9 cellular contexts compared by ENCODE assay signal in genomic region chr9:116450378-116451139, GRCh38.
DNase-seq lines count a peak whose midpoint lies in the region; ATAC-seq and TF ChIP-seq lines count a peak whose summit lies in the region.
"Had no signal": no experiment of that assay in that cellular context is flagged by ENCODE, and none has a peak within 500 bp of the region (broad histone marks: within the 10 kb centered on the region; RNA-seq: fewer than 3 reads in every experiment).

No MANE protein-coding gene starts in this region.

- no peak for TF ChIP-seq CTCF in GM10266 (IDR thresholded peaks at IDR 0.05; ENCODE audit: control insufficient read depth, insufficient read depth, low read depth, missing control alignments)
- TF ChIP-seq CTCF in IMR-90 (conservative IDR thresholded peaks at IDR 0.05; ENCODE audit: low read depth, low read length) = no peak

- in situ Hi-C loops in IMR-90 (cut with MboI; ENCODE audit: low sequenced_read_pairs) = no loop called here

- H3K36me3 ChIP-seq in IMR-90 (ENCODE audit: control insufficient read depth, insufficient read depth, low read length) = no peaks in the 10 kb centered on the region

- POLR2A ChIA-PET in IMR-90 (lab: Charles Lee; ENCODE audit: unreplicated experiment) = interaction anchor here (0.5 kb wide), 1 partner anchor 20 kb away, joined by 4 read pairs; no protein-coding TSS in a partner anchor

- H3K56ac ChIP-seq in IMR-90 (ENCODE audit: extremely low read depth, insufficient read depth, low read length) = no peak overlapping the region

- H3K27ac ChIP-seq in IMR-90 (ENCODE audit: insufficient read depth, low read length) = peak overlapping the region; percentile 31; the same call in 1 of the 2 replicates
- H3K27ac ChIP-seq: parathyroid adenoma had no signal

- H3K9me1 ChIP-seq in IMR-90 (ENCODE audit: insufficient read depth, low read length) = peaks cover 3% of the 10 kb centered on the region; the same call in 1 of the 2 replicates

- H3K18ac ChIP-seq in IMR-90 (ENCODE audit: low read depth, low read length) = 0 out of 2 replicates have a peak overlapping the region, but pooled peaks have one; percentile 15

- no peak overlapping the region; the same call in 1 of the 2 replicates for H2AK5ac ChIP-seq in IMR-90 (ENCODE audit: low read depth, low read length)

- DNase-seq in GM10266 (ENCODE audit: extremely low spot score) = peak; percentile 47
- DNase-seq in IMR-90 = peak; percentile 75
- DNase-seq in islet precursor cell = peak; percentile 80
- DNase-seq in GM19240 (ENCODE audit: insufficient read length, low spot score) = no peak
- no peak for DNase-seq in sciatic nerve (ENCODE audit: low spot score)
- no peak for DNase-seq in NCI-H2029 treated with DMSO at 0.1 percent for 48 hours (lab: John Stamatoyannopoulos, UW)
- no peak for DNase-seq in GOT3 (lab: John Stamatoyannopoulos, UW)

- H3K4ac ChIP-seq in IMR-90 (ENCODE audit: low read depth, low read length) = no peak overlapping the region; the same call in 1 of the 2 replicates

- BruUV-seq in IMR-90 (replicated peaks; lab: Mats Ljungman, UMichigan) = no TSS peak

- no peak overlapping the region for H4K91ac ChIP-seq in IMR-90 (ENCODE audit: insufficient read depth, low read depth, low read length)

- H3K14ac ChIP-seq in IMR-90 (replicated peaks; ENCODE audit: low read depth, low read length) = no peak overlapping the region

- H2AK9ac ChIP-seq in IMR-90 (replicated peaks; ENCODE audit: low read depth, low read length, poor library complexity) = no peak overlapping the region

- no peaks in the 10 kb centered on the region for H3K79me1 ChIP-seq in IMR-90 (ENCODE audit: low read depth in 1 of 2, low read length in 2 of 2)

- peak overlapping the region; percentile 23 for H3K4me2 ChIP-seq in IMR-90 (ENCODE audit: low read depth, low read length)

- no peak overlapping the region for H2BK20ac ChIP-seq in IMR-90 (ENCODE audit: low read depth, low read length)

- peak; percentile 96 for ATAC-seq in GM21825 (IDR thresholded peaks at IDR 0.05; ENCODE audit: unreplicated experiment)
- ATAC-seq in IMR-90 (ENCODE audit: low read depth) = peak; percentile 91
- no peak for ATAC-seq in sciatic nerve

- no peak overlapping the region; the same call in 1 of the 2 replicates for H4K5ac ChIP-seq in IMR-90 (ENCODE audit: low read depth, low read length)

- H3K27me3 ChIP-seq in IMR-90 (ENCODE audit: control insufficient read depth, insufficient read depth, low read length) = no peaks in the 10 kb centered on the region

- H2BK15ac ChIP-seq in IMR-90 (ENCODE audit: low read depth, low read length) = no peak overlapping the region

- H4K20me1 ChIP-seq in IMR-90 (ENCODE audit: insufficient read depth, low read length) = no peaks in the 10 kb centered on the region

- no peak overlapping the region for H2BK120ac ChIP-seq in IMR-90 (ENCODE audit: low read depth, low read length)

- intact Hi-C loops in IMR-90 (cut with micrococcal nuclease) = no loop called here
- intact Hi-C loops in sciatic nerve (cut with DNase I) = no loop called here

- no peak overlapping the region for H3K23ac ChIP-seq in IMR-90 (ENCODE audit: low read depth, low read length)

- no peak for TF ChIP-seq RAD21 in IMR-90 (IDR thresholded peaks at IDR 0.05; ENCODE audit: low read length)

- H3K9me3 ChIP-seq in IMR-90 (ENCODE audit: control insufficient read depth, insufficient read depth, low read length) = no peaks in the 10 kb centered on the region

- no peak overlapping the region for H3K9ac ChIP-seq in IMR-90 (ENCODE audit: low read depth, low read length)
- H3K9ac ChIP-seq: parathyroid adenoma had no signal

- peaks cover 5% of the 10 kb centered on the region for H3K4me1 ChIP-seq in IMR-90 (ENCODE audit: control insufficient read depth, insufficient read depth, low read length)
- H3K4me1 ChIP-seq: parathyroid adenoma had no signal

- no CpG with 5 or more reads among the region's 3 CpGs for WGBS in IMR-90 (ENCODE audit: extremely low coverage in 2 of 2, insufficient read length in 1 of 2), 2 experiments

- no peak overlapping the region for H2BK5ac ChIP-seq in IMR-90 (ENCODE audit: low read depth, low read length, poor library complexity, severe bottlenecking)

- H4K8ac ChIP-seq in IMR-90 (ENCODE audit: low read depth in 2 of 2, low read length in 2 of 2) = no peak overlapping the region; a peak in 1 of 4 replicates

- H2AFZ ChIP-seq in IMR-90 (replicated peaks; ENCODE audit: low read length, poor library complexity) = peak overlapping the region; percentile 44
- H2AFZ ChIP-seq: parathyroid adenoma had no signal

- H3K4me3 ChIP-seq in IMR-90 (ENCODE audit: insufficient read depth, low read depth, low read length) = no peak overlapping the region

- dilution Hi-C loops in IMR-90 (cut with HindIII; ENCODE audit: low sequenced_read_pairs, unreplicated experiment) = no loop called here

- CTCF ChIA-PET in IMR-90 (lab: Yijun Ruan, JAX) = interaction anchor here (1.3 to 1.5 kb wide), 2 partner anchors 10 to 18 kb away, joined by 3 to 4 read pairs; no protein-coding TSS in a partner anchor

- TF ChIP-seq POLR2A in IMR-90 (IDR thresholded peaks at IDR 0.05; ENCODE audit: low read depth, low read length) = no peak

TF ChIP-seq in IMR-90, 13 proteins besides CTCF, POLR2A, EP300 and RAD21:
- TF ChIP-seq RCOR1 (IDR thresholded peaks at IDR 0.05; ENCODE audit: insufficient replicate concordance, low read length) (peak; percentile 19), FOS (IDR thresholded peaks at IDR 0.05; ENCODE audit: low read depth, low read length) (peak; percentile 52; the same call in 1 of the 2 replicates), BHLHE40 (IDR thresholded peaks at IDR 0.05; ENCODE audit: low read depth, low read length) (peak; percentile 59), MAZ (IDR thresholded peaks at IDR 0.05; ENCODE audit: borderline replicate concordance, low read depth, low read length) (0 out of 2 replicates have a peak, but pooled peaks have one; percentile 25), CEBPB (IDR thresholded peaks at IDR 0.05; ENCODE audit: low read depth, low read length) (peak; percentile 42; the same call in 1 of the 2 replicates), CHD1 (IDR thresholded peaks at IDR 0.05; ENCODE audit: low read depth, low read length) (no peak)

Comparison
In these comparisons a context has a peak if more than half of its experiments do, and no peak if none do; other contexts are left out.
1. DNase-seq: peak in GM10266 (single experiment), IMR-90 (single experiment) and islet precursor cell (single experiment); none in GM19240 (single experiment), sciatic nerve (single experiment), NCI-H2029 treated with DMSO at 0.1 percent for 48 hours (single experiment) and GOT3 (single experiment).